Comparison of ENCODE assay signal across 10 cellular contexts in the genomic region with DNA sequence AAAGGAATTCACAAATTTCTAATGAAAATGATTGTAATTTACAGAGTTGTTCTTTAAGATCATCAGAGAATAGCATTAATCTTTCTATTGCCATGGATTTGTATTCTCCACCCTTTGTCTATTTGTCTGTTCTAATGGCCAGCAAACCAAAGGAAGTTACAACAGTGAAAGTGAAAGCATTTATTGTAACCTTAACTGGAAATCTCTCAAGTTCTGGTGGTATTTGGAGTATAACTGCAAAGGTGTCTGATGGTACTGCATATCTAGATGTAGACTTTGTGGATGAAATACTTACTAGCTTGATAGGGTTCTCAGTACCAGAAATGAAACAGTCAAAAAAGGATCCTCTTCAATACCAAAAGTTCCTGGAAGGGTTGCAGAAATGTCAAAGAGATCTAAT. TPM values are rescaled to one million over a fixed set of nuclear protein-coding genes. Genes with fewer than 3 reads are reported as not detected.
A peak's percentile ranks its signal among the peaks of the same experiment; 100 is the strongest.
DNase-seq lines count a peak whose midpoint lies in the region; ATAC-seq, FAIRE-seq and TF ChIP-seq lines count a peak whose summit lies in the region.
"Had no signal": no experiment of that assay in that cellular context is flagged by ENCODE, and none has a peak within 500 bp of the region (broad histone marks: within the 10 kb centered on the region; RNA-seq: fewer than 3 reads in every experiment).

No MANE protein-coding gene starts in this region.

- no peak overlapping the region for H3K27ac ChIP-seq in ovary

- H3K4me1 Mint-ChIP-seq in immature natural killer cell: peaks cover 13 to 14% of the 10 kb centered on the region in 2 donors
- no peaks in the 10 kb centered on the region for H3K4me1 Mint-ChIP-seq in nephron progenitor cell

- no peaks in the 10 kb centered on the region for H3K9me3 ChIP-seq in ovary

- no peaks in the 10 kb centered on the region for H3K27me3 Mint-ChIP-seq in immature natural killer cell (ENCODE audit: low read depth in 3 of 3)
- H3K27me3 Mint-ChIP-seq in nephron progenitor cell (ENCODE audit: low read depth, poor library complexity): no peaks in the 10 kb centered on the region

- H3K36me3 ChIP-seq in ovary: no peaks in the 10 kb centered on the region

- H3K36me3 Mint-ChIP-seq in immature natural killer cell: peaks cover 0 to 21% (median 10%) of the 10 kb centered on the region in 3 donors
- peaks cover 45% of the 10 kb centered on the region for H3K36me3 Mint-ChIP-seq in nephron progenitor cell (ENCODE audit: low read depth)

- DNase-seq in GM12891 (ENCODE audit: insufficient read length, low spot score) (no peak), immature natural killer cell (peak; percentile 19 to 41 (median 32)), amygdala (lab: John Stamatoyannopoulos, UW) (no peak), nephron progenitor cell (no peak), ovary (no peak)
- DNase-seq: DMS79 treated with DMSO at 0.1 percent for 48 hours; stimulated activated naive CD4-positive, alpha-beta T cell had no signal

- peak; percentile 57 for FAIRE-seq in GM12891 (lab: Jason Lieb, UNC)

- no peak for TF ChIP-seq CTCF in nephron progenitor cell (IDR thresholded peaks at IDR 0.05)
- TF ChIP-seq CTCF in ovary (IDR thresholded peaks at IDR 0.05): no peak

- H3K27me3 ChIP-seq in ovary: no peaks in the 10 kb centered on the region

- H3K27ac Mint-ChIP-seq in immature natural killer cell (peak overlapping the region in 5 of 6 donors; percentile 9 to 58 (median 48)), nephron progenitor cell (no peak overlapping the region)

- no peak for TF ChIP-seq EP300 in ovary (IDR thresholded peaks at IDR 0.05)

- H3K4me3 ChIP-seq in ovary: no peak overlapping the region

- peak; percentile 83 for ATAC-seq in GM21423 (IDR thresholded peaks at IDR 0.05; ENCODE audit: unreplicated experiment)
- peak; percentile 82 for ATAC-seq in HG03460 (IDR thresholded peaks at IDR 0.05; ENCODE audit: unreplicated experiment)
- no peak for ATAC-seq in GM21515 (IDR thresholded peaks at IDR 0.05; ENCODE audit: unreplicated experiment)

- no peaks in the 10 kb centered on the region for H3K4me1 ChIP-seq in ovary (ENCODE audit: insufficient read depth)

- no peak for TF ChIP-seq POLR2A in GM12891 (IDR thresholded peaks at IDR 0.05; ENCODE audit: low read depth, low read length)
- no peak for TF ChIP-seq POLR2A in ovary (IDR thresholded peaks at IDR 0.05)

- no peaks in the 10 kb centered on the region for H3K9me3 Mint-ChIP-seq in immature natural killer cell
- peaks cover 10% of the 10 kb centered on the region for H3K9me3 Mint-ChIP-seq in nephron progenitor cell

- H3K4me3 Mint-ChIP-seq in immature natural killer cell (peak overlapping the region in 4 of 5 donors; percentile 10 to 30 (median 22)), nephron progenitor cell (no peak overlapping the region)

- intact Hi-C loops in ovary (cut with DNase I): no loop called here

TF ChIP-seq in GM12891, 5 proteins besides CTCF, POLR2A, EP300 and RAD21:
- TF ChIP-seq POLR2AphosphoS5 (IDR thresholded peaks at IDR 0.05; ENCODE audit: low read depth, low read length): no peak
- no peak for TF ChIP-seq SPI1 (IDR thresholded peaks at IDR 0.05; ENCODE audit: low read depth, low read length)
- TF ChIP-seq POU2F2 (IDR thresholded peaks at IDR 0.05; ENCODE audit: low read depth, low read length): no peak
- TF ChIP-seq TAF1 (IDR thresholded peaks at IDR 0.05; ENCODE audit: low read depth, low read length): no peak
- TF ChIP-seq PAX5 (IDR thresholded peaks at IDR 0.05; ENCODE audit: insufficient read depth, low read length, severe bottlenecking): no peak

RNA-seq across cellular contexts. Expression of gene RMI1, which starts 21.7 kb away (rescaled TPM):
- polyA plus RNA-seq in GM12891 (2012; ENCODE audit: low read depth, missing spikeins): 4.0 TPM
- polyA plus RNA-seq in immature natural killer cell: 1 to 10 TPM; 4.5 to 7.4 (median 4.9) TPM
- total RNA-seq in ovary: 1 to 10 TPM; 3.7 to 8.0 (median 4.8) TPM
- polyA plus RNA-seq in ovary: 1 to 10 TPM; 3.2 to 3.4 TPM

RNA-seq across cellular contexts. Expression of gene HNRNPK, which starts 22.3 kb away (rescaled TPM):
- 467 TPM for polyA plus RNA-seq in GM12891 (2012; ENCODE audit: low read depth, missing spikeins)
- polyA plus RNA-seq in immature natural killer cell: 1,000 to 10,000 TPM in 1 of 3 donors, 100 to 1,000 TPM in 2; 752 to 1,158 (median 931) TPM
- total RNA-seq in ovary: 100 to 1,000 TPM; 302 to 565 (median 485) TPM
- polyA plus RNA-seq in ovary: 100 to 1,000 TPM; 343 to 646 TPM

Comparison
In these comparisons a context has a peak if more than half of its experiments do, and no peak if none do; other contexts are left out.
1. DNase-seq: peak in immature natural killer cell (3 of 3); none in GM12891 (single experiment), amygdala (0 of 56), nephron progenitor cell (single experiment) and ovary (0 of 5).